1 cellular context compared by ENCODE assay signal in the genomic region with DNA sequence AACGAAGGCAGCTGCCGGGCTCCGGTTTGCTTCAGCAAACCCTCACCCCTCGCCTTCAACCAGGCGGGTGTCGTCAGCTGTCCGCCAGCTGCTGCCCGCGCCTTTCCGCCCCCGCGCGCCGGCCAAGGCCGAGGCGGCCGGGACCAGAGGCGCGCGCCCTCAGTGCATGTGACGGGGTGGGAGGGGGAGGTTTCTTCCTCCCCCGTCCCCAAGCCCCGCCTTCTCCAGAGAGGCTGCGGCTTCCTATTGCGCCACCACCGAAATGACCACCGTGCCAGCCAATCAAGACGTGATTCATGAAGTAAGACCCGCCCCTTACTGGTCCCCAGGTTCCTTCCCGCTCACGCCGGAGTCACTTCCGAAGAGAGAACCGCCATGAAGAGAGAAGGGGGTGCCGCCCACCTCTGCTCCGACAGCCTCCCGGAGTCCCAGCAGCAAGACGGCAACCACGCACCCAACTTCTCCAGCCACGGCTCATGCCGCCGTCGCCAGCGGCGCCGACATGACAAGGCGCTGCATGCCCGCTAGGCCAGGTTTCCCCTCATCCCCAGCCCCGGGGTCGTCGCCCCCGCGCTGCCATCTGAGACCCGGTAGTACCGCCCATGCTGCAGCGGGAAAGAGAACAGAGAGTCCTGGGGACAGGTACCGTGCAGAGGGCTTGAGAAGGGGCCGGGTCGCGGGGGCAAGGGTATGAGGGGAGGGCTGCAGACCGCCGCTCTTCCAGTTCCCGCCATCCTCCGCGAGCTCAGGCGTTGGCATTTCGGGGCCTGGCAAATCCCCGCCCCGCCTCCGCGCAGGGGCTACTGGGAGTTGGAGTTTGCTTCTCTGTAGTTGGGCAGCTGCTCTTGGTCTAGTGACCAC.
TF ChIP-seq lines count a peak whose summit lies in the region.

A gene with protein sequence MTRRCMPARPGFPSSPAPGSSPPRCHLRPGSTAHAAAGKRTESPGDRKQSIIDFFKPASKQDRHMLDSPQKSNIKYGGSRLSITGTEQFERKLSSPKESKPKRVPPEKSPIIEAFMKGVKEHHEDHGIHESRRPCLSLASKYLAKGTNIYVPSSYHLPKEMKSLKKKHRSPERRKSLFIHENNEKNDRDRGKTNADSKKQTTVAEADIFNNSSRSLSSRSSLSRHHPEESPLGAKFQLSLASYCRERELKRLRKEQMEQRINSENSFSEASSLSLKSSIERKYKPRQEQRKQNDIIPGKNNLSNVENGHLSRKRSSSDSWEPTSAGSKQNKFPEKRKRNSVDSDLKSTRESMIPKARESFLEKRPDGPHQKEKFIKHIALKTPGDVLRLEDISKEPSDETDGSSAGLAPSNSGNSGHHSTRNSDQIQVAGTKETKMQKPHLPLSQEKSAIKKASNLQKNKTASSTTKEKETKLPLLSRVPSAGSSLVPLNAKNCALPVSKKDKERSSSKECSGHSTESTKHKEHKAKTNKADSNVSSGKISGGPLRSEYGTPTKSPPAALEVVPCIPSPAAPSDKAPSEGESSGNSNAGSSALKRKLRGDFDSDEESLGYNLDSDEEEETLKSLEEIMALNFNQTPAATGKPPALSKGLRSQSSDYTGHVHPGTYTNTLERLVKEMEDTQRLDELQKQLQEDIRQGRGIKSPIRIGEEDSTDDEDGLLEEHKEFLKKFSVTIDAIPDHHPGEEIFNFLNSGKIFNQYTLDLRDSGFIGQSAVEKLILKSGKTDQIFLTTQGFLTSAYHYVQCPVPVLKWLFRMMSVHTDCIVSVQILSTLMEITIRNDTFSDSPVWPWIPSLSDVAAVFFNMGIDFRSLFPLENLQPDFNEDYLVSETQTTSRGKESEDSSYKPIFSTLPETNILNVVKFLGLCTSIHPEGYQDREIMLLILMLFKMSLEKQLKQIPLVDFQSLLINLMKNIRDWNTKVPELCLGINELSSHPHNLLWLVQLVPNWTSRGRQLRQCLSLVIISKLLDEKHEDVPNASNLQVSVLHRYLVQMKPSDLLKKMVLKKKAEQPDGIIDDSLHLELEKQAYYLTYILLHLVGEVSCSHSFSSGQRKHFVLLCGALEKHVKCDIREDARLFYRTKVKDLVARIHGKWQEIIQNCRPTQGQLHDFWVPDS (plus strand): TSS at position 355 of the 861 bp plus-strand sequence. CDS start 148 bp downstream, at position 503.

TF ChIP-seq in HepG2, 621 proteins besides CTCF, POLR2A, EP300 and RAD21 (continued from another document and continues in another):
- TF ChIP-seq, protein P1, sequence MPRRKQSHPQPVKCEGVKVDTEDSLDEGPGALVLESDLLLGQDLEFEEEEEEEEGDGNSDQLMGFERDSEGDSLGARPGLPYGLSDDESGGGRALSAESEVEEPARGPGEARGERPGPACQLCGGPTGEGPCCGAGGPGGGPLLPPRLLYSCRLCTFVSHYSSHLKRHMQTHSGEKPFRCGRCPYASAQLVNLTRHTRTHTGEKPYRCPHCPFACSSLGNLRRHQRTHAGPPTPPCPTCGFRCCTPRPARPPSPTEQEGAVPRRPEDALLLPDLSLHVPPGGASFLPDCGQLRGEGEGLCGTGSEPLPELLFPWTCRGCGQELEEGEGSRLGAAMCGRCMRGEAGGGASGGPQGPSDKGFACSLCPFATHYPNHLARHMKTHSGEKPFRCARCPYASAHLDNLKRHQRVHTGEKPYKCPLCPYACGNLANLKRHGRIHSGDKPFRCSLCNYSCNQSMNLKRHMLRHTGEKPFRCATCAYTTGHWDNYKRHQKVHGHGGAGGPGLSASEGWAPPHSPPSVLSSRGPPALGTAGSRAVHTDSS (CRISPR knock-in tag; conservative IDR thresholded peaks at IDR 0.05) = peak; percentile 91
- TF ChIP-seq ZFP36 (IDR thresholded peaks at IDR 0.05; ENCODE audit: borderline replicate concordance, low read depth, low read length, partially characterized antibody) (no peak), SIN3A (IDR thresholded peaks at IDR 0.05; ENCODE audit: borderline replicate concordance, low read depth, low read length) (no peak; the same call in 1 of the 2 replicates), ESRRA (CRISPR knock-in tag; IDR thresholded peaks at IDR 0.05; ENCODE audit: low read depth) (peak; percentile 53; the same call in 1 of the 2 replicates), ZNF264 (CRISPR knock-in tag; IDR thresholded peaks at IDR 0.05) (peak; percentile 82), ZNF607 (CRISPR knock-in tag; IDR thresholded peaks at IDR 0.05; ENCODE audit: borderline replicate concordance) (peak; percentile 33), ZNF331 (CRISPR knock-in tag; IDR thresholded peaks at IDR 0.05) (peak; percentile 53), ZNF75D (CRISPR knock-in tag; IDR thresholded peaks at IDR 0.05; ENCODE audit: borderline replicate concordance) (no peak), NFKBIZ (CRISPR knock-in tag; IDR thresholded peaks at IDR 0.05) (no peak), SALL1 (CRISPR knock-in tag; IDR thresholded peaks at IDR 0.05) (peak; percentile 69), SOX6 (IDR thresholded peaks at IDR 0.05) (no peak), SOX6 (CRISPR knock-in tag; IDR thresholded peaks at IDR 0.05) (no peak; the same call in none of the 2 replicates), THAP11 (CRISPR knock-in tag; IDR thresholded peaks at IDR 0.05) (peak; percentile 97), ZNF761 (CRISPR knock-in tag; conservative IDR thresholded peaks at IDR 0.05) (peak; percentile 73; the same call in 1 of the 2 replicates), ZNF3 (CRISPR knock-in tag; IDR thresholded peaks at IDR 0.05) (no peak), ZNF274 (CRISPR knock-in tag; IDR thresholded peaks at IDR 0.05) (peak; percentile 80; the same call in 1 of the 2 replicates), ZNF496 (CRISPR knock-in tag; IDR thresholded peaks at IDR 0.05; ENCODE audit: insufficient replicate concordance) (no peak), CENPX (CRISPR knock-in tag; IDR thresholded peaks at IDR 0.05) (no peak), PAX8 (CRISPR knock-in tag; IDR thresholded peaks at IDR 0.05; ENCODE audit: borderline replicate concordance) (no peak), NFIB (CRISPR knock-in tag; IDR thresholded peaks at IDR 0.05; ENCODE audit: borderline replicate concordance) (no peak), SP2 (CRISPR knock-in tag; IDR thresholded peaks at IDR 0.05) (peak; percentile 94), ZSCAN9 (CRISPR knock-in tag; IDR thresholded peaks at IDR 0.05; ENCODE audit: borderline replicate concordance) (no peak; the same call in 1 of the 2 replicates), ZNF530 (CRISPR knock-in tag; IDR thresholded peaks at IDR 0.05; ENCODE audit: low read depth) (no peak), PHF21A (CRISPR knock-in tag; IDR thresholded peaks at IDR 0.05) (no peak; the same call in 1 of the 2 replicates), XBP1 (CRISPR knock-in tag; IDR thresholded peaks at IDR 0.05) (no peak; the same call in 1 of the 2 replicates)
- TF ChIP-seq, protein P2, sequence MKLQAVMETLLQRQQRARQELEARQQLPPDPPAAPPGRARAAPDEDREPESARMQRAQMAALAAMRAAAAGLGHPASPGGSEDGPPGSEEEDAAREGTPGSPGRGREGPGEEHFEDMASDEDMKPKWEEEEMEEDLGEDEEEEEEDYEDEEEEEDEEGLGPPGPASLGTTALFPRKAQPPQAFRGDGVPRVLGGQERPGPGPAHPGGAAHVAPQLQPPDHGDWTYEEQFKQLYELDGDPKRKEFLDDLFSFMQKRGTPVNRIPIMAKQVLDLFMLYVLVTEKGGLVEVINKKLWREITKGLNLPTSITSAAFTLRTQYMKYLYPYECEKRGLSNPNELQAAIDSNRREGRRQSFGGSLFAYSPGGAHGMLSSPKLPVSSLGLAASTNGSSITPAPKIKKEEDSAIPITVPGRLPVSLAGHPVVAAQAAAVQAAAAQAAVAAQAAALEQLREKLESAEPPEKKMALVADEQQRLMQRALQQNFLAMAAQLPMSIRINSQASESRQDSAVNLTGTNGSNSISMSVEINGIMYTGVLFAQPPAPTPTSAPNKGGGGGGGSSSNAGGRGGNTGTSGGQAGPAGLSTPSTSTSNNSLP (IDR thresholded peaks at IDR 0.05; ENCODE audit: low read depth, low read length) = no peak
- TF ChIP-seq, protein P3, sequence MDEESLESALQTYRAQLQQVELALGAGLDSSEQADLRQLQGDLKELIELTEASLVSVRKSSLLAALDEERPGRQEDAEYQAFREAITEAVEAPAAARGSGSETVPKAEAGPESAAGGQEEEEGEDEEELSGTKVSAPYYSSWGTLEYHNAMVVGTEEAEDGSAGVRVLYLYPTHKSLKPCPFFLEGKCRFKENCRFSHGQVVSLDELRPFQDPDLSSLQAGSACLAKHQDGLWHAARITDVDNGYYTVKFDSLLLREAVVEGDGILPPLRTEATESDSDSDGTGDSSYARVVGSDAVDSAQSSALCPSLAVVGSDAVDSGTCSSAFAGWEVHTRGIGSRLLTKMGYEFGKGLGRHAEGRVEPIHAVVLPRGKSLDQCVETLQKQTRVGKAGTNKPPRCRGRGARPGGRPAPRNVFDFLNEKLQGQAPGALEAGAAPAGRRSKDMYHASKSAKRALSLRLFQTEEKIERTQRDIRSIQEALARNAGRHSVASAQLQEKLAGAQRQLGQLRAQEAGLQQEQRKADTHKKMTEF (CRISPR knock-in tag; IDR thresholded peaks at IDR 0.05) = peak; percentile 87
- TF ChIP-seq, protein P4, sequence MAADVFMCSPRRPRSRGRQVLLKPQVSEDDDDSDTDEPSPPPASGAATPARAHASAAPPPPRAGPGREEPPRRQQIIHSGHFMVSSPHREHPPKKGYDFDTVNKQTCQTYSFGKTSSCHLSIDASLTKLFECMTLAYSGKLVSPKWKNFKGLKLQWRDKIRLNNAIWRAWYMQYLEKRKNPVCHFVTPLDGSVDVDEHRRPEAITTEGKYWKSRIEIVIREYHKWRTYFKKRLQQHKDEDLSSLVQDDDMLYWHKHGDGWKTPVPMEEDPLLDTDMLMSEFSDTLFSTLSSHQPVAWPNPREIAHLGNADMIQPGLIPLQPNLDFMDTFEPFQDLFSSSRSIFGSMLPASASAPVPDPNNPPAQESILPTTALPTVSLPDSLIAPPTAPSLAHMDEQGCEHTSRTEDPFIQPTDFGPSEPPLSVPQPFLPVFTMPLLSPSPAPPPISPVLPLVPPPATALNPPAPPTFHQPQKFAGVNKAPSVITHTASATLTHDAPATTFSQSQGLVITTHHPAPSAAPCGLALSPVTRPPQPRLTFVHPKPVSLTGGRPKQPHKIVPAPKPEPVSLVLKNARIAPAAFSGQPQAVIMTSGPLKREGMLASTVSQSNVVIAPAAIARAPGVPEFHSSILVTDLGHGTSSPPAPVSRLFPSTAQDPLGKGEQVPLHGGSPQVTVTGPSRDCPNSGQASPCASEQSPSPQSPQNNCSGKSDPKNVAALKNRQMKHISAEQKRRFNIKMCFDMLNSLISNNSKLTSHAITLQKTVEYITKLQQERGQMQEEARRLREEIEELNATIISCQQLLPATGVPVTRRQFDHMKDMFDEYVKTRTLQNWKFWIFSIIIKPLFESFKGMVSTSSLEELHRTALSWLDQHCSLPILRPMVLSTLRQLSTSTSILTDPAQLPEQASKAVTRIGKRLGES (CRISPR knock-in tag; IDR thresholded peaks at IDR 0.05; ENCODE audit: borderline replicate concordance) = peak; percentile 25; the same call in 1 of the 2 replicates
- TF ChIP-seq, protein P5, sequence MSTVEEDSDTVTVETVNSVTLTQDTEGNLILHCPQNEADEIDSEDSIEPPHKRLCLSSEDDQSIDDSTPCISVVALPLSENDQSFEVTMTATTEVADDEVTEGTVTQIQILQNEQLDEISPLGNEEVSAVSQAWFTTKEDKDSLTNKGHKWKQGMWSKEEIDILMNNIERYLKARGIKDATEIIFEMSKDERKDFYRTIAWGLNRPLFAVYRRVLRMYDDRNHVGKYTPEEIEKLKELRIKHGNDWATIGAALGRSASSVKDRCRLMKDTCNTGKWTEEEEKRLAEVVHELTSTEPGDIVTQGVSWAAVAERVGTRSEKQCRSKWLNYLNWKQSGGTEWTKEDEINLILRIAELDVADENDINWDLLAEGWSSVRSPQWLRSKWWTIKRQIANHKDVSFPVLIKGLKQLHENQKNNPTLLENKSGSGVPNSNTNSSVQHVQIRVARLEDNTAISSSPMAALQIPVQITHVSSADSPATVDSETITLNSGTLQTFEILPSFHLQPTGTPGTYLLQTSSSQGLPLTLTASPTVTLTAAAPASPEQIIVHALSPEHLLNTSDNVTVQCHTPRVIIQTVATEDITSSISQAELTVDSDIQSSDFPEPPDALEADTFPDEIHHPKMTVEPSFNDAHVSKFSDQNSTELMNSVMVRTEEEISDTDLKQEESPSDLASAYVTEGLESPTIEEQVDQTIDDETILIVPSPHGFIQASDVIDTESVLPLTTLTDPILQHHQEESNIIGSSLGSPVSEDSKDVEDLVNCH (CRISPR knock-in tag; IDR thresholded peaks at IDR 0.05) = no peak
- TF ChIP-seq, protein P6, sequence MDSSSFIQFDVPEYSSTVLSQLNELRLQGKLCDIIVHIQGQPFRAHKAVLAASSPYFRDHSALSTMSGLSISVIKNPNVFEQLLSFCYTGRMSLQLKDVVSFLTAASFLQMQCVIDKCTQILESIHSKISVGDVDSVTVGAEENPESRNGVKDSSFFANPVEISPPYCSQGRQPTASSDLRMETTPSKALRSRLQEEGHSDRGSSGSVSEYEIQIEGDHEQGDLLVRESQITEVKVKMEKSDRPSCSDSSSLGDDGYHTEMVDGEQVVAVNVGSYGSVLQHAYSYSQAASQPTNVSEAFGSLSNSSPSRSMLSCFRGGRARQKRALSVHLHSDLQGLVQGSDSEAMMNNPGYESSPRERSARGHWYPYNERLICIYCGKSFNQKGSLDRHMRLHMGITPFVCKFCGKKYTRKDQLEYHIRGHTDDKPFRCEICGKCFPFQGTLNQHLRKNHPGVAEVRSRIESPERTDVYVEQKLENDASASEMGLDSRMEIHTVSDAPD (CRISPR knock-in tag; IDR thresholded peaks at IDR 0.05) = no peak
- TF ChIP-seq, protein P7, sequence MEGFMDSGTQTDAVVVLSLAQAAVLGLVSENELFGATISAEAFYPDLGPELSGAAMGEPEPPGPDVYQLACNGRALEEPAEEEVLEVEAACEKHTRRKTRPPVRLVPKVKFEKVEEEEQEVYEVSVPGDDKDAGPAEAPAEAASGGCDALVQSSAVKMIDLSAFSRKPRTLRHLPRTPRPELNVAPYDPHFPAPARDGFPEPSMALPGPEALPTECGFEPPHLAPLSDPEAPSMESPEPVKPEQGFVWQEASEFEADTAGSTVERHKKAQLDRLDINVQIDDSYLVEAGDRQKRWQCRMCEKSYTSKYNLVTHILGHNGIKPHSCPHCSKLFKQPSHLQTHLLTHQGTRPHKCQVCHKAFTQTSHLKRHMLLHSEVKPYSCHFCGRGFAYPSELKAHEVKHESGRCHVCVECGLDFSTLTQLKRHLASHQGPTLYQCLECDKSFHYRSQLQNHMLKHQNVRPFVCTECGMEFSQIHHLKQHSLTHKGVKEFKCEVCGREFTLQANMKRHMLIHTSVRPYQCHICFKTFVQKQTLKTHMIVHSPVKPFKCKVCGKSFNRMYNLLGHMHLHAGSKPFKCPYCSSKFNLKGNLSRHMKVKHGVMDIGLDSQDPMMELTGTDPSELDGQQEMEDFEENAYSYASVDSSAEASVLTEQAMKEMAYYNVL (CRISPR knock-in tag; IDR thresholded peaks at IDR 0.05; ENCODE audit: borderline replicate concordance) = peak; percentile 55; the same call in 1 of the 2 replicates
- TF ChIP-seq, protein P8, sequence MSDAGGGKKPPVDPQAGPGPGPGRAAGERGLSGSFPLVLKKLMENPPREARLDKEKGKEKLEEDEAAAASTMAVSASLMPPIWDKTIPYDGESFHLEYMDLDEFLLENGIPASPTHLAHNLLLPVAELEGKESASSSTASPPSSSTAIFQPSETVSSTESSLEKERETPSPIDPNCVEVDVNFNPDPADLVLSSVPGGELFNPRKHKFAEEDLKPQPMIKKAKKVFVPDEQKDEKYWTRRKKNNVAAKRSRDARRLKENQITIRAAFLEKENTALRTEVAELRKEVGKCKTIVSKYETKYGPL (CRISPR knock-in tag; IDR thresholded peaks at IDR 0.05) = no peak
- TF ChIP-seq, protein P9, sequence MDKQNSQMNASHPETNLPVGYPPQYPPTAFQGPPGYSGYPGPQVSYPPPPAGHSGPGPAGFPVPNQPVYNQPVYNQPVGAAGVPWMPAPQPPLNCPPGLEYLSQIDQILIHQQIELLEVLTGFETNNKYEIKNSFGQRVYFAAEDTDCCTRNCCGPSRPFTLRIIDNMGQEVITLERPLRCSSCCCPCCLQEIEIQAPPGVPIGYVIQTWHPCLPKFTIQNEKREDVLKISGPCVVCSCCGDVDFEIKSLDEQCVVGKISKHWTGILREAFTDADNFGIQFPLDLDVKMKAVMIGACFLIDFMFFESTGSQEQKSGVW (CRISPR knock-in tag; IDR thresholded peaks at IDR 0.05; ENCODE audit: borderline replicate concordance) = 0 out of 2 replicates have a peak, but pooled peaks have one; percentile 67
